In genomic region chr5:74497706-74498105, GRCh38 we compare ENCODE assay signal across 14 cellular contexts.
"Had no signal": no experiment of that assay in that cellular context is flagged by ENCODE, and none has a peak within 500 bp of the region (broad histone marks: within the 10 kb centered on the region; RNA-seq: fewer than 3 reads in every experiment).

No MANE protein-coding gene starts in this region.

- H3K4me3 Mint-ChIP-seq: activated B cell treated with CpG ODN at 0.5 μM for 24 hours, brain had no signal

- H3K79me2 ChIP-seq: hepatocyte had no signal

- H3K36me3 Mint-ChIP-seq: activated naive CD4-positive, alpha-beta T cell treated with anti-CD3 and anti-CD28 coated beads, Interleukin-2, amount 50 U/mL, for 72 hours; brain had no signal

- H3K27ac Mint-ChIP-seq: activated B cell treated with CpG ODN at 0.5 μM for 24 hours; activated naive CD4-positive, alpha-beta T cell treated with anti-CD3 and anti-CD28 coated beads, Interleukin-2, amount 50 U/mL, for 72 hours; brain had no signal

- H3K4me1 Mint-ChIP-seq: activated B cell treated with CpG ODN at 0.5 μM for 24 hours had no signal

- H3K36me3 ChIP-seq: gastroesophageal sphincter, pancreas, upper lobe of right lung had no signal

- DNase-seq: activated B cell treated with CpG ODN at 0.5 μM for 24 hours; activated effector memory CD4-positive, alpha-beta T cell treated with Interleukin-2 at 50 U/mL for 16 hours; activated T-cell treated with anti-CD3 and anti-CD28 coated beads, Interleukin-2, amount 50 U/mL, for 1 hour; amniotic stem cell; left ventricle myocardium superior; pancreas; stimulated activated CD4-positive, alpha-beta T cell treated with anti-CD3 and anti-CD28 coated beads, Interleukin-12 subunit alpha, Interleukin-12 subunit beta, amount 100 ng/mL, for 4 hours; stimulated activated CD4-positive, alpha-beta T cell treated with anti-CD3 and anti-CD28 coated beads, Interleukin-2, amount 100 ng/mL, for 48 hours; stimulated activated naive CD8-positive, alpha-beta T cell treated with anti-CD3 and anti-CD28 coated beads, Interleukin-15, Interleukin-2, amounts not matched to agents 100 U/mL and 50 U/mL, for 24 hours; upper lobe of right lung had no signal

- H3K4me3 ChIP-seq: gastroesophageal sphincter, hepatocyte, pancreas, upper lobe of right lung had no signal

- H3K9me3 Mint-ChIP-seq: activated B cell treated with CpG ODN at 0.5 μM for 24 hours; activated naive CD4-positive, alpha-beta T cell treated with anti-CD3 and anti-CD28 coated beads, Interleukin-2, amount 50 U/mL, for 72 hours; brain had no signal

- H3K9me3 ChIP-seq: gastroesophageal sphincter, pancreas, upper lobe of right lung had no signal

- H3K27me3 Mint-ChIP-seq: brain had no signal

- H3K27me3 ChIP-seq: gastroesophageal sphincter, hepatocyte, pancreas, upper lobe of right lung had no signal

- H3K27ac ChIP-seq: gastroesophageal sphincter, hepatocyte, pancreas, upper lobe of right lung had no signal

- FAIRE-seq: pancreas had no signal

- ATAC-seq: activated naive CD4-positive, alpha-beta T cell treated with anti-CD3 and anti-CD28 coated beads, Interleukin-2, amount 50 U/mL, for 72 hours; gastroesophageal sphincter; left ventricle myocardium superior; pancreas; stimulated activated naive CD8-positive, alpha-beta T cell treated with anti-CD3 and anti-CD28 coated beads, Interleukin-15, Interleukin-2, amounts not matched to agents 100 U/mL and 50 U/mL, for 24 hours; upper lobe of right lung had no signal

- H2AFZ ChIP-seq: hepatocyte had no signal

- H3K4me2 ChIP-seq: hepatocyte had no signal
